7 cellular contexts compared by ENCODE assay signal in genomic region chr17:9768381-9768934, GRCh38. TPM values are rescaled to one million over a fixed set of nuclear protein-coding genes. Genes with fewer than 3 reads are reported as not detected.
DNase-seq lines count a peak whose midpoint lies in the region; ATAC-seq and FAIRE-seq lines count a peak whose summit lies in the region.

No MANE protein-coding gene starts in this region.

- no peaks in the 10 kb centered on the region for H3K9me3 ChIP-seq in Karpas-422 (ENCODE audit: low read length)

- H3K27me3 Mint-ChIP-seq in activated T-helper 17 cell treated with anti-CD3 and anti-CD28 coated beads, Interleukin-2, amount 50 U/mL, for 72 hours = peaks cover 16% of the 10 kb centered on the region

- H3K27ac ChIP-seq in Karpas-422 (ENCODE audit: low read length) = no peak overlapping the region

- DNase-seq in GM03348 (ENCODE audit: low spot score) (peak; percentile 47), Karpas-422 (peak; percentile 65)
- no peak for DNase-seq in activated CD4-positive, alpha-beta T cell treated with anti-CD3 and anti-CD28 coated beads, Interleukin-2, amount 50 U/mL, for 4 hours

- H3K4me3 Mint-ChIP-seq in activated T-helper 17 cell treated with anti-CD3 and anti-CD28 coated beads, Interleukin-2, amount 50 U/mL, for 72 hours = no peak overlapping the region

- peaks cover 4% of the 10 kb centered on the region for H3K4me1 Mint-ChIP-seq in activated T-helper 17 cell treated with anti-CD3 and anti-CD28 coated beads, Interleukin-2, amount 50 U/mL, for 72 hours

- ATAC-seq in activated T-helper 17 cell treated with anti-CD3 and anti-CD28 coated beads, Interleukin-2, amount 50 U/mL, for 72 hours (replicated peaks) = peak; percentile 49
- ATAC-seq in GM21825 (IDR thresholded peaks at IDR 0.05; ENCODE audit: unreplicated experiment) = no peak
- ATAC-seq in GM19023 (IDR thresholded peaks at IDR 0.05; ENCODE audit: unreplicated experiment) = no peak

- no peaks in the 10 kb centered on the region for H3K27me3 ChIP-seq in Karpas-422 (ENCODE audit: low read length)

- no peaks in the 10 kb centered on the region for H3K9me2 ChIP-seq in Karpas-422 (replicated peaks; ENCODE audit: insufficient read depth, low read length)

- no peak overlapping the region for H3K27ac Mint-ChIP-seq in activated T-helper 17 cell treated with anti-CD3 and anti-CD28 coated beads, Interleukin-2, amount 50 U/mL, for 72 hours

- H3K36me3 ChIP-seq in Karpas-422 (ENCODE audit: insufficient read depth, low read length) = no peaks in the 10 kb centered on the region

- H2AFZ ChIP-seq in Karpas-422 (ENCODE audit: low read length) = no peak overlapping the region

- no peaks in the 10 kb centered on the region for H3K79me2 ChIP-seq in Karpas-422 (ENCODE audit: low read length)

- H3K9me3 Mint-ChIP-seq in activated T-helper 17 cell treated with anti-CD3 and anti-CD28 coated beads, Interleukin-2, amount 50 U/mL, for 72 hours = no peaks in the 10 kb centered on the region

- H3K36me3 Mint-ChIP-seq in activated T-helper 17 cell treated with anti-CD3 and anti-CD28 coated beads, Interleukin-2, amount 50 U/mL, for 72 hours (ENCODE audit: low read depth) = no peaks in the 10 kb centered on the region

- H3K4me1 ChIP-seq in Karpas-422 (ENCODE audit: low read length) = no peaks in the 10 kb centered on the region

- peak; percentile 75 for FAIRE-seq in islet of Langerhans (lab: Jason Lieb, UNC)

- H3K4me2 ChIP-seq in Karpas-422 (ENCODE audit: low read depth, low read length, poor library complexity, severe bottlenecking) = no peak overlapping the region

- H3K9ac ChIP-seq in Karpas-422 (ENCODE audit: low read length) = no peak overlapping the region

- H4K20me1 ChIP-seq in Karpas-422 (ENCODE audit: insufficient read depth, low read depth, low read length) = no peaks in the 10 kb centered on the region

- H3K4me3 ChIP-seq in Karpas-422 (ENCODE audit: low read length) = no peak overlapping the region

RNA-seq across cellular contexts. Expression of gene DHRS7C, which starts 22.9 kb away (rescaled TPM):
- total RNA-seq in Karpas-422 (2014; rRNA removed; shearing (Covaris generic); ENCODE audit: low replicate concordance) = not detected in 2 replicates
- total RNA-seq in activated T-helper 17 cell treated with anti-CD3 and anti-CD28 coated beads, Interleukin-2, amount 50 U/mL, for 72 hours = not detected

RNA-seq across cellular contexts. Expression of gene GSG1L2, which starts 53.4 kb away (rescaled TPM):
- not detected in 2 replicates for total RNA-seq in Karpas-422 (2014; rRNA removed; shearing (Covaris generic); ENCODE audit: low replicate concordance)
- total RNA-seq in activated T-helper 17 cell treated with anti-CD3 and anti-CD28 coated beads, Interleukin-2, amount 50 U/mL, for 72 hours = not detected

RNA-seq across cellular contexts. Expression of gene GLP2R, which starts 57.3 kb away (rescaled TPM):
- total RNA-seq in Karpas-422 (2014; rRNA removed; shearing (Covaris generic); ENCODE audit: low replicate concordance) = not detected in 2 replicates
- not detected for total RNA-seq in activated T-helper 17 cell treated with anti-CD3 and anti-CD28 coated beads, Interleukin-2, amount 50 U/mL, for 72 hours

Comparison
In these comparisons a context has a peak if more than half of its experiments do, and no peak if none do; other contexts are left out.
1. DNase-seq: peak in GM03348 (single experiment) and Karpas-422 (single experiment); none in activated CD4-positive, alpha-beta T cell treated with anti-CD3 and anti-CD28 coated beads, Interleukin-2, amount 50 U/mL, for 4 hours (0 of 2).